1 cellular context compared by ENCODE assay signal in genomic region chr2:63048367-63049171, GRCh38.
TF ChIP-seq lines count a peak whose summit lies in the region.

No MANE protein-coding gene starts in this region.

TF ChIP-seq in HEK293, 187 proteins besides CTCF, POLR2A, EP300 and RAD21 (continued from another document):
- TF ChIP-seq ZNF449 (tag by site-specific recombination; IDR thresholded peaks at IDR 0.05) (no peak), ZNF280D (tag by site-specific recombination; IDR thresholded peaks at IDR 0.05) (no peak), ZFHX2 (tag by site-specific recombination; conservative IDR thresholded peaks at IDR 0.05) (no peak)
- TF ChIP-seq, protein P1, sequence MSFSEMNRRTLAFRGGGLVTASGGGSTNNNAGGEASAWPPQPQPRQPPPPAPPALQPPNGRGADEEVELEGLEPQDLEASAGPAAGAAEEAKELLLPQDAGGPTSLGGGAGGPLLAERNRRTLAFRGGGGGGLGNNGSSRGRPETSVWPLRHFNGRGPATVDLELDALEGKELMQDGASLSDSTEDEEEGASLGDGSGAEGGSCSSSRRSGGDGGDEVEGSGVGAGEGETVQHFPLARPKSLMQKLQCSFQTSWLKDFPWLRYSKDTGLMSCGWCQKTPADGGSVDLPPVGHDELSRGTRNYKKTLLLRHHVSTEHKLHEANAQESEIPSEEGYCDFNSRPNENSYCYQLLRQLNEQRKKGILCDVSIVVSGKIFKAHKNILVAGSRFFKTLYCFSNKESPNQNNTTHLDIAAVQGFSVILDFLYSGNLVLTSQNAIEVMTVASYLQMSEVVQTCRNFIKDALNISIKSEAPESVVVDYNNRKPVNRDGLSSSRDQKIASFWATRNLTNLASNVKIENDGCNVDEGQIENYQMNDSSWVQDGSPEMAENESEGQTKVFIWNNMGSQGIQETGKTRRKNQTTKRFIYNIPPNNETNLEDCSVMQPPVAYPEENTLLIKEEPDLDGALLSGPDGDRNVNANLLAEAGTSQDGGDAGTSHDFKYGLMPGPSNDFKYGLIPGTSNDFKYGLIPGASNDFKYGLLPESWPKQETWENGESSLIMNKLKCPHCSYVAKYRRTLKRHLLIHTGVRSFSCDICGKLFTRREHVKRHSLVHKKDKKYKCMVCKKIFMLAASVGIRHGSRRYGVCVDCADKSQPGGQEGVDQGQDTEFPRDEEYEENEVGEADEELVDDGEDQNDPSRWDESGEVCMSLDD (tag by site-specific recombination; IDR thresholded peaks at IDR 0.05) = no peak
